In genomic region chr2:36352024-36352398, GRCh38 we compare ENCODE assay signal across 8 cellular contexts. TPM values are rescaled to one million over a fixed set of nuclear protein-coding genes. Genes with fewer than 3 reads are reported as not detected.
A peak's percentile ranks its signal among the peaks of the same experiment; 100 is the strongest.
DNase-seq lines count a peak whose midpoint lies in the region; ATAC-seq and TF ChIP-seq lines count a peak whose summit lies in the region.

No MANE protein-coding gene starts in this region.

- H3K36me3 ChIP-seq in DOHH2 (ENCODE audit: control insufficient read depth, low read length) (peaks cover 8% of the 10 kb centered on the region), thoracic aorta (no peaks in the 10 kb centered on the region)

- TF ChIP-seq CTCF in DOHH2 (IDR thresholded peaks at IDR 0.05; ENCODE audit: low read depth, low read length, poor library complexity, severe bottlenecking) (peak; percentile 50), foreskin fibroblast (IDR thresholded peaks at IDR 0.05; ENCODE audit: low read depth, low read length) (peak; percentile 37), thoracic aorta (IDR thresholded peaks at IDR 0.05) (peak; percentile 71)

- H3K27me3 ChIP-seq in DOHH2 (ENCODE audit: control insufficient read depth, low read length) (no peaks in the 10 kb centered on the region), thoracic aorta (replicated peaks; ENCODE audit: insufficient read depth) (no peaks in the 10 kb centered on the region)

- H3K9me2 ChIP-seq in DOHH2 (replicated peaks; ENCODE audit: control insufficient read depth, low read length), result no peaks in the 10 kb centered on the region

- in situ Hi-C loops in KBM-7 (cut with MboI; ENCODE audit: low pct_unique_long_range_greater_than_20kb, low sequenced_read_pairs), result loop anchor here (25.0 kb wide), 2 partner anchors 310 to 435 kb away; no protein-coding TSS in a partner anchor

- H3K4me3 ChIP-seq in DOHH2 (ENCODE audit: low read length), result no peak overlapping the region
- H3K4me3 ChIP-seq in foreskin fibroblast (ENCODE audit: low read depth in 1 of 2, low read length in 2 of 2), result no peak overlapping the region
- no peak overlapping the region for H3K4me3 ChIP-seq in thoracic aorta

- peaks cover 7% of the 10 kb centered on the region for H3K79me2 ChIP-seq in DOHH2 (ENCODE audit: control insufficient read depth, low read length)

- DNase-seq in KBM-7 (peak; percentile 70), foreskin fibroblast (peak in 1 of 2 donors; percentile 74), thoracic aorta (ENCODE audit: low spot score) (no peak), foreskin melanocyte (no peak), GM19240 (ENCODE audit: insufficient read length, low spot score) (no peak)
- no peak for DNase-seq in activated CD8-positive, alpha-beta memory T cell treated with anti-CD3 and anti-CD28 coated beads, Interleukin-2, amount 50 U/mL, for 48 hours

- H3K9me3 ChIP-seq in DOHH2 (ENCODE audit: control insufficient read depth, insufficient read depth, low read length) (no peaks in the 10 kb centered on the region), thoracic aorta (no peaks in the 10 kb centered on the region)

- H3K4me2 ChIP-seq in DOHH2 (ENCODE audit: low read length), result peak overlapping the region; percentile 56

- peak; percentile 5; the same call in 1 of the 3 replicates for ATAC-seq in SK-N-SH treated with all-trans-retinoic acid at 6 μM for 48 hours
- no peak for ATAC-seq in thoracic aorta (ENCODE audit: insufficient number of reproducible peaks, low FRiP score, low read depth)

- H3K27ac ChIP-seq in DOHH2 (ENCODE audit: low read depth, low read length) (0 out of 2 replicates have a peak overlapping the region, but pooled peaks have one; percentile 69), thoracic aorta (no peak overlapping the region)

- H3F3A ChIP-seq in DOHH2 (ENCODE audit: control insufficient read depth, insufficient read depth), result peaks cover 23% of the 10 kb centered on the region

- H3K4me1 ChIP-seq in DOHH2 (ENCODE audit: control insufficient read depth, low read length) (peaks cover 36% of the 10 kb centered on the region), thoracic aorta (ENCODE audit: control insufficient read depth in 1 of 2, low read depth in 2 of 2) (peaks cover 12 to 28% of the 10 kb centered on the region in 2 donors)

- no peaks in the 10 kb centered on the region for H4K20me1 ChIP-seq in DOHH2 (ENCODE audit: control insufficient read depth, insufficient read depth, low read depth, low read length)

TF ChIP-seq in SK-N-SH treated with all-trans-retinoic acid at 6 μM for 48 hours, 23 proteins besides CTCF, POLR2A, EP300 and RAD21:
- TF ChIP-seq RARB (CRISPR knock-in tag; IDR thresholded peaks at IDR 0.05), result no peak
- no peak for TF ChIP-seq ZNF70 (CRISPR knock-in tag; IDR thresholded peaks at IDR 0.05)
- no peak for TF ChIP-seq TCF4 (CRISPR knock-in tag; IDR thresholded peaks at IDR 0.05; ENCODE audit: borderline replicate concordance)
- TF ChIP-seq, protein P1, sequence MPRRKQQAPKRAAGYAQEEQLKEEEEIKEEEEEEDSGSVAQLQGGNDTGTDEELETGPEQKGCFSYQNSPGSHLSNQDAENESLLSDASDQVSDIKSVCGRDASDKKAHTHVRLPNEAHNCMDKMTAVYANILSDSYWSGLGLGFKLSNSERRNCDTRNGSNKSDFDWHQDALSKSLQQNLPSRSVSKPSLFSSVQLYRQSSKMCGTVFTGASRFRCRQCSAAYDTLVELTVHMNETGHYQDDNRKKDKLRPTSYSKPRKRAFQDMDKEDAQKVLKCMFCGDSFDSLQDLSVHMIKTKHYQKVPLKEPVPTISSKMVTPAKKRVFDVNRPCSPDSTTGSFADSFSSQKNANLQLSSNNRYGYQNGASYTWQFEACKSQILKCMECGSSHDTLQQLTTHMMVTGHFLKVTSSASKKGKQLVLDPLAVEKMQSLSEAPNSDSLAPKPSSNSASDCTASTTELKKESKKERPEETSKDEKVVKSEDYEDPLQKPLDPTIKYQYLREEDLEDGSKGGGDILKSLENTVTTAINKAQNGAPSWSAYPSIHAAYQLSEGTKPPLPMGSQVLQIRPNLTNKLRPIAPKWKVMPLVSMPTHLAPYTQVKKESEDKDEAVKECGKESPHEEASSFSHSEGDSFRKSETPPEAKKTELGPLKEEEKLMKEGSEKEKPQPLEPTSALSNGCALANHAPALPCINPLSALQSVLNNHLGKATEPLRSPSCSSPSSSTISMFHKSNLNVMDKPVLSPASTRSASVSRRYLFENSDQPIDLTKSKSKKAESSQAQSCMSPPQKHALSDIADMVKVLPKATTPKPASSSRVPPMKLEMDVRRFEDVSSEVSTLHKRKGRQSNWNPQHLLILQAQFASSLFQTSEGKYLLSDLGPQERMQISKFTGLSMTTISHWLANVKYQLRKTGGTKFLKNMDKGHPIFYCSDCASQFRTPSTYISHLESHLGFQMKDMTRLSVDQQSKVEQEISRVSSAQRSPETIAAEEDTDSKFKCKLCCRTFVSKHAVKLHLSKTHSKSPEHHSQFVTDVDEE (CRISPR knock-in tag; IDR thresholded peaks at IDR 0.05), result no peak
- no peak for TF ChIP-seq TOX (CRISPR knock-in tag; IDR thresholded peaks at IDR 0.05; ENCODE audit: borderline replicate concordance)

RNA-seq across cellular contexts. Expression of gene CRIM1, which starts 3.6 kb away (rescaled TPM):
- total RNA-seq in thoracic aorta, result 100 to 1,000 TPM; 217 to 465 TPM
